ENCODE assay signal across 1 cellular context in genomic region chr5:93302711-93303110, GRCh38.
TF ChIP-seq lines count a peak whose summit lies in the region.

No MANE protein-coding gene starts in this region.

TF ChIP-seq in WTC11, 78 proteins besides CTCF, POLR2A, EP300 and RAD21 (continued from another document):
- TF ChIP-seq ZNF512 (CRISPR knock-in tag; IDR thresholded peaks at IDR 0.05; ENCODE audit: borderline replicate concordance) = no peak
- no peak for TF ChIP-seq ZNF121 (CRISPR knock-in tag; IDR thresholded peaks at IDR 0.05)
- TF ChIP-seq, protein P1, sequence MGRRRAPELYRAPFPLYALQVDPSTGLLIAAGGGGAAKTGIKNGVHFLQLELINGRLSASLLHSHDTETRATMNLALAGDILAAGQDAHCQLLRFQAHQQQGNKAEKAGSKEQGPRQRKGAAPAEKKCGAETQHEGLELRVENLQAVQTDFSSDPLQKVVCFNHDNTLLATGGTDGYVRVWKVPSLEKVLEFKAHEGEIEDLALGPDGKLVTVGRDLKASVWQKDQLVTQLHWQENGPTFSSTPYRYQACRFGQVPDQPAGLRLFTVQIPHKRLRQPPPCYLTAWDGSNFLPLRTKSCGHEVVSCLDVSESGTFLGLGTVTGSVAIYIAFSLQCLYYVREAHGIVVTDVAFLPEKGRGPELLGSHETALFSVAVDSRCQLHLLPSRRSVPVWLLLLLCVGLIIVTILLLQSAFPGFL (CRISPR knock-in tag; IDR thresholded peaks at IDR 0.05; ENCODE audit: borderline replicate concordance) = no peak
- no peak for TF ChIP-seq SP1 (CRISPR knock-in tag; conservative IDR thresholded peaks at IDR 0.05)
- no peak for TF ChIP-seq TEAD1 (CRISPR knock-in tag; IDR thresholded peaks at IDR 0.05)
- TF ChIP-seq, protein P2, sequence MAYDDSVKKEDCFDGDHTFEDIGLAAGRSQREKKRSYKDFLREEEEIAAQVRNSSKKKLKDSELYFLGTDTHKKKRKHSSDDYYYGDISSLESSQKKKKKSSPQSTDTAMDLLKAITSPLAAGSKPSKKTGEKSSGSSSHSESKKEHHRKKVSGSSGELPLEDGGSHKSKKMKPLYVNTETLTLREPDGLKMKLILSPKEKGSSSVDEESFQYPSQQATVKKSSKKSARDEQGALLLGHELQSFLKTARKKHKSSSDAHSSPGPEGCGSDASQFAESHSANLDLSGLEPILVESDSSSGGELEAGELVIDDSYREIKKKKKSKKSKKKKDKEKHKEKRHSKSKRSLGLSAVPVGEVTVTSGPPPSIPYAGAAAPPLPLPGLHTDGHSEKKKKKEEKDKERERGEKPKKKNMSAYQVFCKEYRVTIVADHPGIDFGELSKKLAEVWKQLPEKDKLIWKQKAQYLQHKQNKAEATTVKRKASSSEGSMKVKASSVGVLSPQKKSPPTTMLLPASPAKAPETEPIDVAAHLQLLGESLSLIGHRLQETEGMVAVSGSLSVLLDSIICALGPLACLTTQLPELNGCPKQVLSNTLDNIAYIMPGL (CRISPR knock-in tag; IDR thresholded peaks at IDR 0.05) = no peak
- no peak for TF ChIP-seq CREM (CRISPR knock-in tag; IDR thresholded peaks at IDR 0.05)
- TF ChIP-seq, protein P3, sequence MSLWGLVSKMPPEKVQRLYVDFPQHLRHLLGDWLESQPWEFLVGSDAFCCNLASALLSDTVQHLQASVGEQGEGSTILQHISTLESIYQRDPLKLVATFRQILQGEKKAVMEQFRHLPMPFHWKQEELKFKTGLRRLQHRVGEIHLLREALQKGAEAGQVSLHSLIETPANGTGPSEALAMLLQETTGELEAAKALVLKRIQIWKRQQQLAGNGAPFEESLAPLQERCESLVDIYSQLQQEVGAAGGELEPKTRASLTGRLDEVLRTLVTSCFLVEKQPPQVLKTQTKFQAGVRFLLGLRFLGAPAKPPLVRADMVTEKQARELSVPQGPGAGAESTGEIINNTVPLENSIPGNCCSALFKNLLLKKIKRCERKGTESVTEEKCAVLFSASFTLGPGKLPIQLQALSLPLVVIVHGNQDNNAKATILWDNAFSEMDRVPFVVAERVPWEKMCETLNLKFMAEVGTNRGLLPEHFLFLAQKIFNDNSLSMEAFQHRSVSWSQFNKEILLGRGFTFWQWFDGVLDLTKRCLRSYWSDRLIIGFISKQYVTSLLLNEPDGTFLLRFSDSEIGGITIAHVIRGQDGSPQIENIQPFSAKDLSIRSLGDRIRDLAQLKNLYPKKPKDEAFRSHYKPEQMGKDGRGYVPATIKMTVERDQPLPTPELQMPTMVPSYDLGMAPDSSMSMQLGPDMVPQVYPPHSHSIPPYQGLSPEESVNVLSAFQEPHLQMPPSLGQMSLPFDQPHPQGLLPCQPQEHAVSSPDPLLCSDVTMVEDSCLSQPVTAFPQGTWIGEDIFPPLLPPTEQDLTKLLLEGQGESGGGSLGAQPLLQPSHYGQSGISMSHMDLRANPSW (CRISPR knock-in tag; conservative IDR thresholded peaks at IDR 0.05; ENCODE audit: low read depth) = no peak
- no peak for TF ChIP-seq ZBTB21 (CRISPR knock-in tag; IDR thresholded peaks at IDR 0.05; ENCODE audit: borderline replicate concordance)
- TF ChIP-seq CREB1 (CRISPR knock-in tag; IDR thresholded peaks at IDR 0.05) = no peak
- no peak for TF ChIP-seq ESRRA (CRISPR knock-in tag; IDR thresholded peaks at IDR 0.05; ENCODE audit: borderline replicate concordance)
- no peak for TF ChIP-seq HMGA2 (CRISPR knock-in tag; IDR thresholded peaks at IDR 0.05)
- TF ChIP-seq FOXK1 (CRISPR knock-in tag; IDR thresholded peaks at IDR 0.05) = no peak
- no peak for TF ChIP-seq MLX (CRISPR knock-in tag; IDR thresholded peaks at IDR 0.05)
